Comparison of ENCODE assay signal across 14 cellular contexts in the genomic region with DNA sequence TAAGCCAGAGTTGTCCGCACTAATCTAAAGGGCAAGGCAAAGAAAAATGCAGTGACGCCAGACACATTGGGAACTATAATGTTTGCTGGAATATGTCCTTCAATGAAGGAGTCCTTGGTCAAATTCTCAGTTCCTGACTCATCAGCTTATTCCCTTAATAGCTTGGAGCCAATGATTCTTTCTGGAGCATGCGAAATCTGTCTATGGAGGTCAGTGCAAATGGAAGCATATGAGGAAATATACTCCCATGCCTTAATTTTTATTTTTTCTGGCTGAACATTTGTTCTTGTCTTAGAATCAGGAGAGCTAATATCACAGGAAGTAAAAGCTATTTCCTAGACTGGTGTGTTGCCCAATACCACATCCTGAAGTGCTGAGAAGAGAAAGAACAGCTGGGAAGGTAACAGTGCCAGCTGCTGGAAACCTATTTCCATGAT.
A peak's percentile ranks its signal among the peaks of the same experiment; 100 is the strongest.
DNase-seq lines count a peak whose midpoint lies in the region; TF ChIP-seq lines count a peak whose summit lies in the region.
"Had no signal": no experiment of that assay in that cellular context is flagged by ENCODE, and none has a peak within 500 bp of the region (broad histone marks: within the 10 kb centered on the region; RNA-seq: fewer than 3 reads in every experiment).

No MANE protein-coding gene starts in this region.

- DNase-seq in DMS53 (lab: John Stamatoyannopoulos, UW) (peak; percentile 15), DMS53 treated with DMSO at 0.1 percent for 48 hours (lab: John Stamatoyannopoulos, UW; ENCODE audit: unreplicated experiment) (no peak), astrocyte of the spinal cord (ENCODE audit: low read depth, low spot score) (peak; percentile 33), left ventricle myocardium inferior (no peak), spleen (no peak), NCI-H526 treated with DMSO at 0.1 percent for 48 hours (lab: John Stamatoyannopoulos, UW) (no peak)
- DNase-seq in activated naive CD4-positive, alpha-beta T cell (lab: John Stamatoyannopoulos, UW): no peak
- DNase-seq in effector CD4-positive, alpha-beta T cell: no peak
- DNase-seq: 8988T; activated CD4-positive, CD25-positive, alpha-beta regulatory T cell treated with anti-CD3 and anti-CD28 coated beads, Interleukin-2, amount 50 U/mL, for 72 hours; naive B cell; NCI-H2171; SIG-M5; stimulated activated naive B cell treated with anti-CD40 and anti-IgM and Interleukin-4, amounts not matched to agents 10 μg/mL and 1 μg/mL and 100 μg/mL, for 72 hours had no signal

- no peak for TF ChIP-seq CTCF in astrocyte of the spinal cord (IDR thresholded peaks at IDR 0.05; ENCODE audit: low read depth, low read length)
- no peak for TF ChIP-seq CTCF in left ventricle myocardium inferior (IDR thresholded peaks at IDR 0.05; ENCODE audit: borderline replicate concordance)
- peak in 1 of 11 experiments; percentile 14 for TF ChIP-seq CTCF in spleen (IDR thresholded peaks at IDR 0.05 in 8 of 11, conservative IDR thresholded peaks at IDR 0.05 in 3 of 11)

- H3K9me3 ChIP-seq in left ventricle myocardium inferior (replicated peaks): no peaks in the 10 kb centered on the region
- no peaks in the 10 kb centered on the region for H3K9me3 ChIP-seq in spleen

- no peaks in the 10 kb centered on the region for H3K36me3 ChIP-seq in left ventricle myocardium inferior
- no peaks in the 10 kb centered on the region for H3K36me3 ChIP-seq in spleen

- 64 to 82% (median 72%) methylated on average over 3 of the region's 3 CpGs for WGBS in spleen, 5 donors

- H3K4me1 ChIP-seq in left ventricle myocardium inferior: peaks cover 15% of the 10 kb centered on the region
- H3K4me1 ChIP-seq in spleen: peaks cover 0 to 11% (median 4%) of the 10 kb centered on the region in 6 donors

- no peak for TF ChIP-seq POLR2A in spleen (IDR thresholded peaks at IDR 0.05)

- peak overlapping the region; percentile 69 for H3K27ac ChIP-seq in left ventricle myocardium inferior (replicated peaks)
- H3K27ac ChIP-seq in spleen: peak overlapping the region in 7 of 8 donors; percentile 40 to 77 (median 56)

- in situ Hi-C loops in astrocyte of the spinal cord (cut with HindIII; ENCODE audit: low sequenced_read_pairs): no loop called here

- intact Hi-C loops in left ventricle myocardium inferior (cut with micrococcal nuclease): no loop called here
- intact Hi-C loops in spleen (cut with DNase I; ENCODE audit: low total_unique reads): no loop called here

- H3K4me3 ChIP-seq in astrocyte of the spinal cord (ENCODE audit: low read depth, low read length): no peak overlapping the region
- no peak overlapping the region for H3K4me3 ChIP-seq in left ventricle myocardium inferior
- no peak overlapping the region for H3K4me3 ChIP-seq in spleen

- no peaks in the 10 kb centered on the region for H3K27me3 ChIP-seq in left ventricle myocardium inferior (ENCODE audit: low read depth)
- no peaks in the 10 kb centered on the region for H3K27me3 ChIP-seq in spleen (replicated peaks in 1 of 7)

Comparison
In these comparisons a context has a peak if more than half of its experiments do, and no peak if none do; other contexts are left out.
1. DNase-seq: peak in DMS53 (single experiment) and astrocyte of the spinal cord (single experiment); none in DMS53 treated with DMSO at 0.1 percent for 48 hours (single experiment), left ventricle myocardium inferior (single experiment), spleen (single experiment), activated naive CD4-positive, alpha-beta T cell (0 of 4), NCI-H526 treated with DMSO at 0.1 percent for 48 hours (single experiment) and effector CD4-positive, alpha-beta T cell (single experiment).